ENCODE assay signal across 21 cellular contexts in the genomic region with DNA sequence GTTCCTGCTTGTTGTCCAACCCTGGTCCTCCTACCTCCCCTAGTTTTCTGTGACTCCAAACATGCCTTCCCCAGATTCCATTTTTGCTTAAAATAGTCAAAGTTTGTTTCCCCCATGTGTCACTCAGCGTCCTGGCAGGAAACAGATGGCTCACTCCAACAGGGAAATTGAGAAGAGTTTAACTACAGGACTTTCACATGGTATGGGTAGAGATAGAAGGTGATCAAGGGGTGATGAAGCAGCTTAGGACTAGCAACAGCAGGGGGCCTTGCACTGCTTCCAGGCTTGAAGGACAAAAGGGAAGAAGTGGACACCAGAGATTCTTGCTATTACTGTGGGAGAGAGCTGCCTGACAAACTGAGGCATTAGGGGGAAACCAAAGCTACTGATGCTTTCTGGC. TPM values are rescaled to one million over a fixed set of nuclear protein-coding genes. Genes with fewer than 3 reads are reported as not detected.
A peak's percentile ranks its signal among the peaks of the same experiment; 100 is the strongest.
DNase-seq lines count a peak whose midpoint lies in the region; ATAC-seq, FAIRE-seq and TF ChIP-seq lines count a peak whose summit lies in the region.
"Had no signal": no experiment of that assay in that cellular context is flagged by ENCODE, and none has a peak within 500 bp of the region (broad histone marks: within the 10 kb centered on the region; RNA-seq: fewer than 3 reads in every experiment).

No MANE protein-coding gene starts in this region.

- H3K27ac Mint-ChIP-seq in neural crest cell (ENCODE audit: unreplicated experiment) = peak overlapping the region; percentile 31
- H3K27ac Mint-ChIP-seq: CD4-positive, alpha-beta T cell; GM23338 had no signal

- H3K9me3 ChIP-seq in HepG2 (ENCODE audit: low read length) (no peaks in the 10 kb centered on the region), right lobe of liver (no peaks in the 10 kb centered on the region), Panc1 (ENCODE audit: control insufficient read depth, insufficient read depth, low read depth, low read length) (no peaks in the 10 kb centered on the region), K562 (replicated peaks; ENCODE audit: control insufficient read depth, insufficient read depth, low read depth, low read length) (no peaks in the 10 kb centered on the region), uterus (no peaks in the 10 kb centered on the region)

- no peaks in the 10 kb centered on the region for H4K20me1 ChIP-seq in HepG2 (ENCODE audit: insufficient read depth, low read length)
- no peaks in the 10 kb centered on the region for H4K20me1 ChIP-seq in K562 (replicated peaks; ENCODE audit: control insufficient read depth, insufficient read depth, low read length)

- no peaks in the 10 kb centered on the region for H3K36me3 Mint-ChIP-seq in neural crest cell (ENCODE audit: low read depth)

- peaks cover 2% of the 10 kb centered on the region for H3K9me3 Mint-ChIP-seq in neural crest cell
- H3K9me3 Mint-ChIP-seq: CD4-positive, alpha-beta T cell; GM23338 had no signal

- POLR2A ChIA-PET in HepG2 (lab: Yijun Ruan, JAX) = no interaction called here
- POLR2A ChIA-PET in Panc1 (lab: Charles Lee) = no interaction called here
- POLR2A ChIA-PET in K562 (lab: Yijun Ruan, JAX) = interaction anchor here (1.0 kb wide), 1 partner anchor 9 kb away, joined by 4 read pairs; no protein-coding TSS in a partner anchor

- H3K36me3 ChIP-seq in HepG2 (replicated peaks in 1 of 2; ENCODE audit: control insufficient read depth in 1 of 2, insufficient read depth in 2 of 2, low read length in 2 of 2) = no peaks in the 10 kb centered on the region
- H3K36me3 ChIP-seq in right lobe of liver = no peaks in the 10 kb centered on the region
- H3K36me3 ChIP-seq in Panc1 (ENCODE audit: control insufficient read depth, insufficient read depth, low read length) = no peaks in the 10 kb centered on the region
- no peaks in the 10 kb centered on the region for H3K36me3 ChIP-seq in K562 (ENCODE audit: control insufficient read depth, insufficient read depth, low read length)
- no peaks in the 10 kb centered on the region for H3K36me3 ChIP-seq in uterus

- no peak for TF ChIP-seq EP300 in HepG2 (IDR thresholded peaks at IDR 0.05; ENCODE audit: low read depth in 2 of 2, low read length in 2 of 2)
- no peak for TF ChIP-seq EP300 in HepG2 (CRISPR knock-in tag; IDR thresholded peaks at IDR 0.05; ENCODE audit: borderline replicate concordance)
- no peak for TF ChIP-seq EP300 in K562 (IDR thresholded peaks at IDR 0.05; ENCODE audit: low read length)

- H3K4me3 Mint-ChIP-seq in neural crest cell = no peak overlapping the region
- H3K4me3 Mint-ChIP-seq: CD4-positive, alpha-beta T cell; GM23338 had no signal

- no peak overlapping the region for H3K4me2 ChIP-seq in HepG2 (ENCODE audit: low read depth, low read length)
- no peak overlapping the region for H3K4me2 ChIP-seq in K562 (ENCODE audit: insufficient read depth, low read length)
- H3K4me2 ChIP-seq: GM23338 had no signal

- CTCF ChIA-PET in HepG2 (lab: Yijun Ruan, JAX; ENCODE audit: low intra/inter-chr PET ratio, low total read pairs) = no interaction called here
- CTCF ChIA-PET in Panc1 (lab: Charles Lee) = no interaction called here
- CTCF ChIA-PET in K562 (lab: Yijun Ruan, JAX; ENCODE audit: low intra/inter-chr PET ratio) = no interaction called here

- H3K27me3 ChIP-seq in HepG2 (ENCODE audit: control insufficient read depth in 1 of 2, insufficient read depth in 2 of 2, low read length in 2 of 2) = peaks cover 0 to 5% of the 10 kb centered on the region in 2 experiments; a peak in 2 of 5 replicates
- no peaks in the 10 kb centered on the region for H3K27me3 ChIP-seq in right lobe of liver
- H3K27me3 ChIP-seq in Panc1 (ENCODE audit: control insufficient read depth, insufficient read depth, low read length) = no peaks in the 10 kb centered on the region
- H3K27me3 ChIP-seq in K562 (ENCODE audit: control insufficient read depth in 2 of 2, insufficient read depth in 2 of 2, low read length in 2 of 2) = no peaks in the 10 kb centered on the region
- no peaks in the 10 kb centered on the region for H3K27me3 ChIP-seq in uterus

- 0% methylated on average over 1 of the region's 1 CpG for WGBS in HepG2 (ENCODE audit: low lambda C conversion rate)
- WGBS in right lobe of liver (ENCODE audit: insufficient coverage, low coverage, low lambda C conversion rate, missing lambda C conversion rate) = 53% methylated on average over 1 of the region's 1 CpG
- 13% methylated on average over 1 of the region's 1 CpG for WGBS in K562 (ENCODE audit: insufficient coverage, low coverage, missing lambda C conversion rate)

- no peaks in the 10 kb centered on the region for H3K27me3 Mint-ChIP-seq in neural crest cell (ENCODE audit: low read depth)
- H3K27me3 Mint-ChIP-seq: CD4-positive, alpha-beta T cell had no signal

- peaks cover 12% of the 10 kb centered on the region for H3K4me1 Mint-ChIP-seq in neural crest cell

- H3K4me1 ChIP-seq in HepG2 (ENCODE audit: insufficient read depth, low read length) (peaks cover 5% of the 10 kb centered on the region), right lobe of liver (no peaks in the 10 kb centered on the region), Panc1 (ENCODE audit: control insufficient read depth, insufficient read depth, low read length) (peaks cover 11% of the 10 kb centered on the region), K562 (replicated peaks in 1 of 2; ENCODE audit: control insufficient read depth in 2 of 2, insufficient read depth in 2 of 2, low read length in 2 of 2) (peaks cover 4 to 13% of the 10 kb centered on the region in 2 experiments; a peak in 3 of 5 replicates), uterus (no peaks in the 10 kb centered on the region)

- in situ Hi-C loops in HepG2 (cut with HindIII; ENCODE audit: extremely low pct_ligation_motif_present, low pct_unique_long_range_greater_than_20kb) (no loop called here), Panc1 (cut with HindIII; ENCODE audit: low pct_unique_long_range_greater_than_20kb, low sequenced_read_pairs) (no loop called here), K562 (cut with MboI) (no loop called here)

- H2AFZ ChIP-seq in HepG2 (ENCODE audit: low read length) = no peak overlapping the region
- peak overlapping the region; percentile 1; the same call in 1 of the 2 replicates for H2AFZ ChIP-seq in K562 (ENCODE audit: low read depth, low read length)
- H2AFZ ChIP-seq: GM23338 had no signal

- H3K4me3 ChIP-seq in HepG2 (replicated peaks in 1 of 3; ENCODE audit: insufficient read depth in 1 of 3, low read depth in 2 of 3, low read length in 3 of 3) (no peak overlapping the region), right lobe of liver (no peak overlapping the region), Panc1 (ENCODE audit: low read depth in 2 of 2, low read length in 2 of 2) (no peak overlapping the region), K562 (no peak overlapping the region), uterus (no peak overlapping the region)
- H3K4me3 ChIP-seq: GM23338 had no signal

- H3K9ac ChIP-seq in HepG2 (ENCODE audit: insufficient read depth, low read depth, low read length) = no peak overlapping the region
- H3K9ac ChIP-seq in K562 (ENCODE audit: insufficient read depth in 1 of 2, low read depth in 2 of 2, low read length in 2 of 2) = no peak overlapping the region

- H3K79me2 ChIP-seq in HepG2 (ENCODE audit: insufficient read depth, low read length) (no peaks in the 10 kb centered on the region), K562 (ENCODE audit: control insufficient read depth, insufficient read depth, low read length) (peaks cover 4% of the 10 kb centered on the region; the same call in 2 of the 3 replicates)

- no peak overlapping the region for H3K27ac ChIP-seq in HepG2 (ENCODE audit: extremely low read length, insufficient read depth, low read length)
- H3K27ac ChIP-seq in right lobe of liver = no peak overlapping the region
- H3K27ac ChIP-seq in Panc1 (ENCODE audit: low read length) = peak overlapping the region; percentile 26; the same call in 1 of the 2 replicates
- H3K27ac ChIP-seq in K562 (ENCODE audit: extremely low read depth, low read depth, low read length) = no peak overlapping the region
- H3K27ac ChIP-seq in uterus = no peak overlapping the region

- no peaks in the 10 kb centered on the region for H3K9me1 ChIP-seq in K562 (ENCODE audit: control insufficient read depth, insufficient read depth, low read length)

- no TSS peak for BruUV-seq in HepG2 (replicated peaks; lab: Mats Ljungman, UMichigan)
- no TSS peak for BruUV-seq in Panc1 (replicated peaks; lab: Mats Ljungman, UMichigan)
- BruUV-seq in K562 (replicated peaks; lab: Mats Ljungman, UMichigan) = no TSS peak

- TF ChIP-seq POLR2A in HepG2 (IDR thresholded peaks at IDR 0.05; ENCODE audit: insufficient read depth in 1 of 2, low read depth in 2 of 2, low read length in 2 of 2) = no peak
- no peak for TF ChIP-seq POLR2A in right lobe of liver (IDR thresholded peaks at IDR 0.05)
- TF ChIP-seq POLR2A in K562 (conservative IDR thresholded peaks at IDR 0.05) = no peak
- TF ChIP-seq POLR2A in uterus (IDR thresholded peaks at IDR 0.05) = no peak

- ATAC-seq in HepG2 (peak; percentile 66), right lobe of liver (no peak), Panc1 (no peak), K562 (peak; percentile 36)
- ATAC-seq: GM23338 had no signal

- FAIRE-seq in HepG2 (lab: Jason Lieb, UNC) (no peak), K562 (lab: Jason Lieb, UNC) (no peak)
- FAIRE-seq: G401.6, GM12892, HTR-8/SVneo had no signal

- TF ChIP-seq RAD21 in HepG2 (CRISPR knock-in tag; IDR thresholded peaks at IDR 0.05) (no peak), K562 (CRISPR knock-in tag; conservative IDR thresholded peaks at IDR 0.05 in 1 of 2, IDR thresholded peaks at IDR 0.05 in 1 of 2) (no peak)

- intact Hi-C loops in HepG2 (cut with micrococcal nuclease; ENCODE audit: unreplicated experiment) = loop anchor here (2.0 kb wide), 1 partner anchor 60 kb away; no protein-coding TSS in a partner anchor
- intact Hi-C loops in right lobe of liver (cut with DNase I) = no loop called here
- intact Hi-C loops in Panc1 (cut with micrococcal nuclease; ENCODE audit: unreplicated experiment) = no loop called here
- intact Hi-C loops in K562 (cut with micrococcal nuclease) = no loop called here
- intact Hi-C loops in uterus (cut with DNase I; ENCODE audit: low total_unique reads) = no loop called here

- TF ChIP-seq CTCF in HepG2 (CRISPR knock-in tag; IDR thresholded peaks at IDR 0.05) (no peak), right lobe of liver (IDR thresholded peaks at IDR 0.05) (no peak), Panc1 (IDR thresholded peaks at IDR 0.05) (no peak), K562 (IDR thresholded peaks at IDR 0.05 in 2 of 3, conservative IDR thresholded peaks at IDR 0.05 in 1 of 3; ENCODE audit: insufficient read depth in 2 of 3, low read depth in 1 of 3, low read length in 3 of 3) (no peak), neural crest cell (conservative IDR thresholded peaks at IDR 0.05) (no peak), uterus (IDR thresholded peaks at IDR 0.05) (no peak)

- no peak for DNase-seq in HepG2 (ENCODE audit: low spot score)
- DNase-seq in right lobe of liver = no peak
- no peak for DNase-seq in Panc1 (ENCODE audit: low read depth, low spot score)
- no peak for DNase-seq in K562 (ENCODE audit: extremely low read depth in 1 of 4, low spot score in 3 of 4)
- DNase-seq in neural crest cell (ENCODE audit: low read depth, low spot score) = no peak
- no peak for DNase-seq in uterus
- no peak for DNase-seq in kidney glomerular epithelial cell (lab: John Stamatoyannopoulos, UW)
- no peak for DNase-seq in NCI-H2107 (lab: John Stamatoyannopoulos, UW)
- DNase-seq: 8988T; AML-193; C1 segment of cervical spinal cord; Calu3; CD4-positive, alpha-beta T cell; DMS153; DMS79 treated with DMSO at 0.1 percent for 48 hours; EL; H7 had no signal

RNA-seq across cellular contexts. Expression of a gene that starts 6.1 kb away (rescaled TPM):
- total RNA-seq in HepG2 (2016; rRNA removed; fragmentation: Illumina TruSeq; extraction: Trizol) (62.3 and 97.3 TPM in 2 replicates), right lobe of liver (10 to 100 TPM; 30.3 to 46.2 (median 40.3) TPM), Panc1 (2021; ENCODE audit: unreplicated experiment) (104 TPM), K562 (2014; rRNA removed) (31.5 and 33.2 TPM in 2 replicates), K562 (2014; rRNA removed; fragmentation: Illumina TruSeq; extraction: Trizol) (71.9 and 76.9 TPM in 2 replicates), K562 (2015; rRNA removed; fragmentation: Illumina TruSeq; extraction: Trizol) (59.8 and 62.8 TPM in 2 replicates), K562 (2021) (54.4 and 56.4 TPM in 2 replicates), neural crest cell (99.4 and 109 TPM in 2 replicates), uterus (100 to 1,000 TPM in 2 of 4 donors, 10 to 100 TPM in 2; 37.4 to 126 (median 97.5) TPM)
- 35.1 and 39.9 TPM in 2 replicates for total RNA-seq in HepG2 (2016; cell fraction: cytosol; rRNA removed; fragmentation: Illumina TruSeq; extraction: Trizol; ENCODE audit: low read depth)
- 64.0 and 93.3 TPM in 2 replicates for total RNA-seq in HepG2 (2016; cell fraction: insoluble cytoplasmic fraction; rRNA removed; fragmentation: Illumina TruSeq; extraction: Trizol)
- 46.5 and 50.3 TPM in 2 replicates for total RNA-seq in HepG2 (2016; cell fraction: membrane; rRNA removed; fragmentation: Illumina TruSeq; extraction: Trizol)
- 67.7 and 80.9 TPM in 2 replicates for total RNA-seq in HepG2 (2016; cell fraction: nucleus; rRNA removed; fragmentation: Illumina TruSeq; extraction: Trizol)
- polyA plus RNA-seq in HepG2 (2011; rRNA removed) (27.3 and 33.2 TPM in 2 replicates), K562 (2011; rRNA removed) (21.2 and 50.4 TPM in 2 replicates), K562 (2014; fragmentation: Illumina TruSeq; extraction: Trizol) (59.0 and 69.4 TPM in 2 replicates), K562 (2014; fragmentation: Nextera tagmentation; extraction: Ambion mirVana) (10 to 100 TPM; 31.5 to 33.3 TPM), K562 (2014; rRNA removed) (36.1 and 56.4 TPM in 2 replicates)
- polyA plus RNA-seq in HepG2 (2011; cell fraction: cytosol; rRNA removed) = 12.3 and 22.5 TPM in 2 replicates
- polyA plus RNA-seq in HepG2 (2011; cell fraction: nucleus; rRNA removed) = 15.4 and 17.4 TPM in 2 replicates
- polyA plus RNA-seq in HepG2 (2012) = 61.7 and 67.8 TPM in 2 replicates
- 14.7 and 15.9 TPM in 2 replicates for polyA plus RNA-seq in HepG2 (2016; cell fraction: cytosol; fragmentation: Illumina TruSeq; extraction: Trizol; ENCODE audit: low read depth)
- polyA plus RNA-seq in HepG2 (2016; cell fraction: insoluble cytoplasmic fraction; fragmentation: Illumina TruSeq; extraction: Trizol; ENCODE audit: low read depth) = 98.0 and 99.0 TPM in 2 replicates
- 35.4 and 37.2 TPM in 2 replicates for polyA plus RNA-seq in HepG2 (2016; cell fraction: membrane; fragmentation: Illumina TruSeq; extraction: Trizol; ENCODE audit: low read depth)
- 70.5 and 77.2 TPM in 2 replicates for polyA plus RNA-seq in HepG2 (2016; cell fraction: nucleus; fragmentation: Illumina TruSeq; extraction: Trizol; ENCODE audit: insufficient read depth, low read depth)
- 24.4 and 24.7 TPM in 2 replicates for polyA minus RNA-seq in HepG2 (2011; rRNA and poly(A)+ RNA removed; ENCODE audit: low replicate concordance)
- 32.1 and 40.2 TPM in 2 replicates for polyA minus RNA-seq in HepG2 (2011; cell fraction: cytosol; rRNA and poly(A)+ RNA removed)
- polyA minus RNA-seq in HepG2 (2011; cell fraction: nucleus; rRNA and poly(A)+ RNA removed) = 133 and 141 TPM in 2 replicates
- polyA plus RNA-seq in Panc1 (2012; ENCODE audit: insufficient read length) = 60.5 TPM
- total RNA-seq in K562 (2011; cell fraction: chromatin; rRNA removed; ENCODE audit: low replicate concordance) = 27.8 and 89.4 TPM in 2 replicates
- total RNA-seq in K562 (2011; cell fraction: nucleolus; rRNA removed) = 10.8 and 12.6 TPM in 2 replicates
- 27.4 and 61.0 TPM in 2 replicates for total RNA-seq in K562 (2011; cell fraction: nucleoplasm; rRNA removed)
- polyA plus RNA-seq in K562 (2011; cell fraction: cytosol; rRNA removed) = 13.3 and 16.9 TPM in 2 replicates
- polyA plus RNA-seq in K562 (2011; cell fraction: nucleus; rRNA removed) = 11.4 and 14.5 TPM in 2 replicates
- 36.9 and 56.6 TPM in 2 replicates for polyA plus RNA-seq in K562 (2012)
- 52.9 and 85.9 TPM in 2 replicates for polyA minus RNA-seq in K562 (2011; rRNA and poly(A)+ RNA removed)
- 22.7 and 33.4 TPM in 2 replicates for polyA minus RNA-seq in K562 (2011; cell fraction: cytosol; rRNA and poly(A)+ RNA removed)
- 19.4 and 31.0 TPM in 2 replicates for polyA minus RNA-seq in K562 (2011; cell fraction: nucleus; rRNA and poly(A)+ RNA removed)

Comparison
In these comparisons a context has a peak if more than half of its experiments do, and no peak if none do; other contexts are left out.
1. ATAC-seq: peak in HepG2 (single experiment) and K562 (single experiment); none in right lobe of liver (0 of 4) and Panc1 (single experiment).